27 cellular contexts compared by ENCODE assay signal in genomic region chr4:34935739-34936138, GRCh38.
"Had no signal": no experiment of that assay in that cellular context is flagged by ENCODE, and none has a peak within 500 bp of the region (broad histone marks: within the 10 kb centered on the region; RNA-seq: fewer than 3 reads in every experiment).

No MANE protein-coding gene starts in this region.

- DNase-seq: activated CD4-positive, alpha-beta memory T cell treated with anti-CD3 and anti-CD28 coated beads, Interleukin-2, amount 10 ng/mL, durations not matched to agents 7 days and 5 days; activated CD4-positive, alpha-beta T cell treated with anti-CD3 and anti-CD28 coated beads for 1 hour; activated CD4-positive, alpha-beta T cell treated with anti-CD3 and anti-CD28 coated beads for 4 hours; activated CD4-positive, alpha-beta T cell treated with anti-CD3 and anti-CD28 coated beads, Interleukin-2, amount 10 ng/mL, durations not matched to agents 7 days and 5 days; activated CD4-positive, alpha-beta T cell treated with anti-CD3 and anti-CD28 coated beads, Interleukin-2, amount 50 U/mL, for 4 hours; activated CD4-positive, CD25-positive, alpha-beta regulatory T cell; activated CD8-positive, alpha-beta memory T cell treated with anti-CD3 and anti-CD28 coated beads, Interleukin-2, amount 50 U/mL, for 48 hours; activated effector memory CD4-positive, alpha-beta T cell treated with Interleukin-2 at 50 U/mL for 16 hours; activated gamma-delta T cell treated with Interleukin-2 at 50 U/mL for 16 hours; activated naive CD4-positive, alpha-beta T cell treated with anti-CD3 and anti-CD28 coated beads, Interleukin-2, amount 50 U/mL, for 16 hours; activated naive CD4-positive, alpha-beta T cell treated with Interleukin-2 at 50 U/mL for 16 hours; activated T-cell treated with anti-CD3 and anti-CD28 coated beads for 4 hours; activated T-cell treated with anti-CD3 and anti-CD28 coated beads, Interleukin-2, amount 50 U/mL, for 24 hours; amniotic stem cell; anterior cingulate cortex; brain microvascular endothelial cell; caudate nucleus; cortex of kidney; dermis blood vessel endothelial cell; effector CD4-positive, alpha-beta T cell; effector memory CD8-positive, alpha-beta T cell; esophagus squamous epithelium; head of caudate nucleus; hippocampal formation; T-helper 17 cell; T1000 had no signal

- ATAC-seq: activated T-helper 17 cell treated with anti-CD3 and anti-CD28 coated beads, Interleukin-2, amount 50 U/mL, for 72 hours; effector memory CD8-positive, alpha-beta T cell; T-helper 17 cell had no signal

- H3K4me3 ChIP-seq: esophagus squamous epithelium had no signal
